In the genomic region with DNA sequence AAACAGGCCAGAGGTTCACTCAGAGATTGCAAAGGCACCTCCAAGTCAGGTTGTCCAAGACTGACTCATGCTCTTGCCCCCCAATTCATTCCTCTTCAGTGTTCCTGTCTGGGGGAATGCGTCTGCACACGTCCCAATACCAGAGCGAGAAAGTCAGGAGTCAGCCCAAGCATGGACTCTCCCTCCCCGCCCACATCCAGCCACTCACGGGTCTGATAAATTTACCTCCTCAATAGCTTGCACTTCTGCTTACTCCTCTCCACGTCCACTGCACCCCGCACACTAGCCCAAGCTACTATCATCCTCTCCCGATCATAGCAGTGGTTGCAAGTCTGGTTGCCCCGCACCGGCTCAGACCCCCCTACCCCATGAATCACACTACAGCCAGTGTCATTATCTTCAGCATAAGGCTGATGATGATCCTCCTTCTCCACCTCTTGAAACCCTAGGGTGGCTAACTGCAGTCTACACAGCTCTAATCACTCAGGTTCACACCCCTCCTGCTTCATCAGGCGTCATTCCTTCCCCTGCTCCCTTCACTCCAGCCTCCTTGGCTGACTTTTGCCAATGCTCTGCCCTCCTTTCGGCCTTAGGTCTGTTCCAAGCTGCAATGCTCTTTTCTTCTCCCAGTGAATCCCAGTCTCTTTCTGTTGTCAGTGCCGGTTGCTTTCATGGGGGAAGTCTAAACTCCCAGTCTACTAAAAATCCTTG, we compare ENCODE assay signal across 16 cellular contexts. TPM values are rescaled to one million over a fixed set of nuclear protein-coding genes. Genes with fewer than 3 reads are reported as not detected.
A peak's percentile ranks its signal among the peaks of the same experiment; 100 is the strongest.
DNase-seq lines count a peak whose midpoint lies in the region; ATAC-seq, FAIRE-seq and TF ChIP-seq lines count a peak whose summit lies in the region.
"Had no signal": no experiment of that assay in that cellular context is flagged by ENCODE, and none has a peak within 500 bp of the region (broad histone marks: within the 10 kb centered on the region; RNA-seq: fewer than 3 reads in every experiment).

No MANE protein-coding gene starts in this region.

- H3K36me3 ChIP-seq in hepatocyte (replicated peaks; ENCODE audit: insufficient read depth, low read depth) = no peaks in the 10 kb centered on the region

- no peak overlapping the region for H2AFZ ChIP-seq in hepatocyte

- H3K27ac ChIP-seq in hepatocyte = no peak overlapping the region
- H3K27ac ChIP-seq: psoas muscle had no signal

- no peak for TF ChIP-seq CTCF in hepatocyte (IDR thresholded peaks at IDR 0.05; ENCODE audit: poor library complexity)

- 89% methylated on average over 13 of the region's 13 CpGs for WGBS in hepatocyte (ENCODE audit: low lambda C conversion rate, missing lambda C conversion rate)

- TF ChIP-seq POLR2A in GM12891 (IDR thresholded peaks at IDR 0.05; ENCODE audit: low read depth, low read length) = peak; percentile 60; the same call in 1 of the 2 replicates

- H4K20me1 ChIP-seq in hepatocyte (ENCODE audit: insufficient read depth, poor library complexity, severe bottlenecking) = no peaks in the 10 kb centered on the region

- no peaks in the 10 kb centered on the region for H3K27me3 ChIP-seq in hepatocyte

- peak; percentile 14 for ATAC-seq in GM21825 (IDR thresholded peaks at IDR 0.05; ENCODE audit: unreplicated experiment)
- peak; percentile 35 for ATAC-seq in HG03460 (IDR thresholded peaks at IDR 0.05; ENCODE audit: unreplicated experiment)
- ATAC-seq: PC-3; psoas muscle; stimulated activated naive CD8-positive, alpha-beta T cell treated with anti-CD3 and anti-CD28 coated beads, Interleukin-15, Interleukin-2, amounts not matched to agents 100 U/mL and 50 U/mL, for 24 hours had no signal

- no peaks in the 10 kb centered on the region for H3K4me1 ChIP-seq in hepatocyte (ENCODE audit: insufficient read depth)
- H3K4me1 ChIP-seq: psoas muscle had no signal

- H3K9me2 ChIP-seq in hepatocyte (replicated peaks; ENCODE audit: insufficient read depth) = no peaks in the 10 kb centered on the region

- no peak for DNase-seq in GM12891 (ENCODE audit: insufficient read length, low spot score)
- DNase-seq in medulla oblongata (ENCODE audit: extremely low spot score) = peak; percentile 12
- no peak for DNase-seq in hepatocyte (ENCODE audit: low spot score)
- no peak for DNase-seq in UCSD-AML1 (lab: John Stamatoyannopoulos, UW; ENCODE audit: unreplicated experiment)
- no peak for DNase-seq in AML-193 (lab: John Stamatoyannopoulos, UW)
- DNase-seq in activated CD4-positive, alpha-beta T cell treated with anti-CD3 and anti-CD28 coated beads for 4 hours = no peak
- DNase-seq: activated CD4-positive, alpha-beta T cell treated with anti-CD3 and anti-CD28 coated beads, Interleukin-2, amount 50 U/mL, for 48 hours; activated naive CD4-positive, alpha-beta T cell treated with anti-CD3 and anti-CD28 coated beads, Interleukin-2, amount 10 ng/mL, durations not matched to agents 7 days and 5 days; DND-41; GOT3; NCI-H2171; PC-3; psoas muscle; stimulated activated naive CD8-positive, alpha-beta T cell treated with anti-CD3 and anti-CD28 coated beads, Interleukin-15, Interleukin-2, amounts not matched to agents 100 U/mL and 50 U/mL, for 24 hours had no signal

- FAIRE-seq in GM12891 (lab: Jason Lieb, UNC) = no peak

- H3K79me2 ChIP-seq in hepatocyte = no peaks in the 10 kb centered on the region

- H3K9me3 ChIP-seq in hepatocyte (ENCODE audit: low read depth) = no peaks in the 10 kb centered on the region
- H3K9me3 ChIP-seq: psoas muscle had no signal

- H3K4me2 ChIP-seq in hepatocyte = no peak overlapping the region

- H3K4me3 ChIP-seq in hepatocyte = no peak overlapping the region
- H3K4me3 ChIP-seq: psoas muscle had no signal

TF ChIP-seq in GM12891, 5 proteins besides CTCF, POLR2A, EP300 and RAD21:
- peak; percentile 61 for TF ChIP-seq SPI1 (IDR thresholded peaks at IDR 0.05; ENCODE audit: low read depth, low read length)
- TF ChIP-seq POLR2AphosphoS5 (IDR thresholded peaks at IDR 0.05; ENCODE audit: low read depth, low read length) = peak; percentile 51; the same call in 1 of the 2 replicates
- no peak; the same call in 1 of the 2 replicates for TF ChIP-seq TAF1 (IDR thresholded peaks at IDR 0.05; ENCODE audit: low read depth, low read length)

RNA-seq across cellular contexts. Expression of gene MYO1E, which starts 27.6 kb away (rescaled TPM):
- polyA plus RNA-seq in GM12891 (2012; ENCODE audit: low read depth, missing spikeins) = 94.9 TPM
- total RNA-seq in hepatocyte = 98.2 and 111 TPM in 2 replicates
- polyA plus RNA-seq in hepatocyte = 107 and 129 TPM in 2 replicates

RNA-seq across cellular contexts. Expression of gene FAM81A, which starts 37.7 kb away (rescaled TPM):
- 13.4 TPM for polyA plus RNA-seq in GM12891 (2012; ENCODE audit: low read depth, missing spikeins)
- 0.47 and 0.52 TPM in 2 replicates for total RNA-seq in hepatocyte
- 0.85 and 1.0 TPM in 2 replicates for polyA plus RNA-seq in hepatocyte
